ENCODE assay signal across 2 cellular contexts in the genomic region with DNA sequence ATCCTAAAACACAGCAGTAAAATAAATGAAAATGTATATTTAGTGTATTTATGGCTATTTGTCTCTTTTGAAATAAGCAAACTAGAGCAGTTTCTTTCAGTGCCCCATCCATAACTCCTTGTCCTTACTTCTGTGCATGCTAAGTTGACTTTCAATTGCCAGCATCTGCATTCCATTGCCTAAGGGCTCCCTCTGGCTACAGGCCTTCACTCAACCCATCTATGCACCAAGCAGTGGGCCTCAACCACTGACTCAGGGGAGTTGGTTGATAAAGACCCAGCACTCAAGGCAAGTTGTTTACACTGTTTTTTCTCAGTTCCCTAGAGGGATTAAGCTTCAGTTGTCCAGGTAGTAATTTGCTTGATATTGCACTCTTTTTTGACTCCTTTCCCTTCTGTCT.
TF ChIP-seq lines count a peak whose summit lies in the region.

No MANE protein-coding gene starts in this region.

TF ChIP-seq in liver, 16 proteins besides CTCF, POLR2A, EP300 and RAD21 (continued from another document):
- TF ChIP-seq, protein P1, sequence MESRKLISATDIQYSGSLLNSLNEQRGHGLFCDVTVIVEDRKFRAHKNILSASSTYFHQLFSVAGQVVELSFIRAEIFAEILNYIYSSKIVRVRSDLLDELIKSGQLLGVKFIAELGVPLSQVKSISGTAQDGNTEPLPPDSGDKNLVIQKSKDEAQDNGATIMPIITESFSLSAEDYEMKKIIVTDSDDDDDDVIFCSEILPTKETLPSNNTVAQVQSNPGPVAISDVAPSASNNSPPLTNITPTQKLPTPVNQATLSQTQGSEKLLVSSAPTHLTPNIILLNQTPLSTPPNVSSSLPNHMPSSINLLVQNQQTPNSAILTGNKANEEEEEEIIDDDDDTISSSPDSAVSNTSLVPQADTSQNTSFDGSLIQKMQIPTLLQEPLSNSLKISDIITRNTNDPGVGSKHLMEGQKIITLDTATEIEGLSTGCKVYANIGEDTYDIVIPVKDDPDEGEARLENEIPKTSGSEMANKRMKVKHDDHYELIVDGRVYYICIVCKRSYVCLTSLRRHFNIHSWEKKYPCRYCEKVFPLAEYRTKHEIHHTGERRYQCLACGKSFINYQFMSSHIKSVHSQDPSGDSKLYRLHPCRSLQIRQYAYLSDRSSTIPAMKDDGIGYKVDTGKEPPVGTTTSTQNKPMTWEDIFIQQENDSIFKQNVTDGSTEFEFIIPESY (IDR thresholded peaks at IDR 0.05): no peak
- TF ChIP-seq, protein P2, sequence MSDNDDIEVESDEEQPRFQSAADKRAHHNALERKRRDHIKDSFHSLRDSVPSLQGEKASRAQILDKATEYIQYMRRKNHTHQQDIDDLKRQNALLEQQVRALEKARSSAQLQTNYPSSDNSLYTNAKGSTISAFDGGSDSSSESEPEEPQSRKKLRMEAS (IDR thresholded peaks at IDR 0.05): no peak
- TF ChIP-seq YY1 (IDR thresholded peaks at IDR 0.05) (no peak), EGR1 (IDR thresholded peaks at IDR 0.05; ENCODE audit: low read depth in 2 of 2) (no peak)

TF ChIP-seq in HepG2, 621 proteins besides CTCF, POLR2A, EP300 and RAD21 (continued from another document):
- TF ChIP-seq, protein P3, sequence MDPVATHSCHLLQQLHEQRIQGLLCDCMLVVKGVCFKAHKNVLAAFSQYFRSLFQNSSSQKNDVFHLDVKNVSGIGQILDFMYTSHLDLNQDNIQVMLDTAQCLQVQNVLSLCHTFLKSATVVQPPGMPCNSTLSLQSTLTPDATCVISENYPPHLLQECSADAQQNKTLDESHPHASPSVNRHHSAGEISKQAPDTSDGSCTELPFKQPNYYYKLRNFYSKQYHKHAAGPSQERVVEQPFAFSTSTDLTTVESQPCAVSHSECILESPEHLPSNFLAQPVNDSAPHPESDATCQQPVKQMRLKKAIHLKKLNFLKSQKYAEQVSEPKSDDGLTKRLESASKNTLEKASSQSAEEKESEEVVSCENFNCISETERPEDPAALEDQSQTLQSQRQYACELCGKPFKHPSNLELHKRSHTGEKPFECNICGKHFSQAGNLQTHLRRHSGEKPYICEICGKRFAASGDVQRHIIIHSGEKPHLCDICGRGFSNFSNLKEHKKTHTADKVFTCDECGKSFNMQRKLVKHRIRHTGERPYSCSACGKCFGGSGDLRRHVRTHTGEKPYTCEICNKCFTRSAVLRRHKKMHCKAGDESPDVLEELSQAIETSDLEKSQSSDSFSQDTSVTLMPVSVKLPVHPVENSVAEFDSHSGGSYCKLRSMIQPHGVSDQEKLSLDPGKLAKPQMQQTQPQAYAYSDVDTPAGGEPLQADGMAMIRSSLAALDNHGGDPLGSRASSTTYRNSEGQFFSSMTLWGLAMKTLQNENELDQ (CRISPR knock-in tag; IDR thresholded peaks at IDR 0.05; ENCODE audit: borderline replicate concordance): no peak
- TF ChIP-seq, protein P4, sequence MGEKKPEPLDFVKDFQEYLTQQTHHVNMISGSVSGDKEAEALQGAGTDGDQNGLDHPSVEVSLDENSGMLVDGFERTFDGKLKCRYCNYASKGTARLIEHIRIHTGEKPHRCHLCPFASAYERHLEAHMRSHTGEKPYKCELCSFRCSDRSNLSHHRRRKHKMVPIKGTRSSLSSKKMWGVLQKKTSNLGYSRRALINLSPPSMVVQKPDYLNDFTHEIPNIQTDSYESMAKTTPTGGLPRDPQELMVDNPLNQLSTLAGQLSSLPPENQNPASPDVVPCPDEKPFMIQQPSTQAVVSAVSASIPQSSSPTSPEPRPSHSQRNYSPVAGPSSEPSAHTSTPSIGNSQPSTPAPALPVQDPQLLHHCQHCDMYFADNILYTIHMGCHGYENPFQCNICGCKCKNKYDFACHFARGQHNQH (CRISPR knock-in tag; IDR thresholded peaks at IDR 0.05): no peak
- TF ChIP-seq, protein P5, sequence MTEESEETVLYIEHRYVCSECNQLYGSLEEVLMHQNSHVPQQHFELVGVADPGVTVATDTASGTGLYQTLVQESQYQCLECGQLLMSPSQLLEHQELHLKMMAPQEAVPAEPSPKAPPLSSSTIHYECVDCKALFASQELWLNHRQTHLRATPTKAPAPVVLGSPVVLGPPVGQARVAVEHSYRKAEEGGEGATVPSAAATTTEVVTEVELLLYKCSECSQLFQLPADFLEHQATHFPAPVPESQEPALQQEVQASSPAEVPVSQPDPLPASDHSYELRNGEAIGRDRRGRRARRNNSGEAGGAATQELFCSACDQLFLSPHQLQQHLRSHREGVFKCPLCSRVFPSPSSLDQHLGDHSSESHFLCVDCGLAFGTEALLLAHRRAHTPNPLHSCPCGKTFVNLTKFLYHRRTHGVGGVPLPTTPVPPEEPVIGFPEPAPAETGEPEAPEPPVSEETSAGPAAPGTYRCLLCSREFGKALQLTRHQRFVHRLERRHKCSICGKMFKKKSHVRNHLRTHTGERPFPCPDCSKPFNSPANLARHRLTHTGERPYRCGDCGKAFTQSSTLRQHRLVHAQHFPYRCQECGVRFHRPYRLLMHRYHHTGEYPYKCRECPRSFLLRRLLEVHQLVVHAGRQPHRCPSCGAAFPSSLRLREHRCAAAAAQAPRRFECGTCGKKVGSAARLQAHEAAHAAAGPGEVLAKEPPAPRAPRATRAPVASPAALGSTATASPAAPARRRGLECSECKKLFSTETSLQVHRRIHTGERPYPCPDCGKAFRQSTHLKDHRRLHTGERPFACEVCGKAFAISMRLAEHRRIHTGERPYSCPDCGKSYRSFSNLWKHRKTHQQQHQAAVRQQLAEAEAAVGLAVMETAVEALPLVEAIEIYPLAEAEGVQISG (CRISPR knock-in tag; IDR thresholded peaks at IDR 0.05): no peak
- TF ChIP-seq ZNF30 (CRISPR knock-in tag; IDR thresholded peaks at IDR 0.05) (no peak), ZNF816 (CRISPR knock-in tag; IDR thresholded peaks at IDR 0.05; ENCODE audit: borderline replicate concordance) (no peak), ZNF780A (CRISPR knock-in tag; IDR thresholded peaks at IDR 0.05) (no peak), ZNF205 (CRISPR knock-in tag; IDR thresholded peaks at IDR 0.05) (no peak), BORCS8-MEF2B (CRISPR knock-in tag; IDR thresholded peaks at IDR 0.05) (no peak), XBP1 (CRISPR knock-in tag; IDR thresholded peaks at IDR 0.05) (no peak), MED8 (CRISPR knock-in tag; IDR thresholded peaks at IDR 0.05; ENCODE audit: insufficient replicate concordance) (no peak), SNAI1 (CRISPR knock-in tag; IDR thresholded peaks at IDR 0.05; ENCODE audit: borderline replicate concordance) (no peak), RBAK (CRISPR knock-in tag; IDR thresholded peaks at IDR 0.05) (no peak), ZNF468 (CRISPR knock-in tag; IDR thresholded peaks at IDR 0.05) (no peak)
- TF ChIP-seq, protein P6, sequence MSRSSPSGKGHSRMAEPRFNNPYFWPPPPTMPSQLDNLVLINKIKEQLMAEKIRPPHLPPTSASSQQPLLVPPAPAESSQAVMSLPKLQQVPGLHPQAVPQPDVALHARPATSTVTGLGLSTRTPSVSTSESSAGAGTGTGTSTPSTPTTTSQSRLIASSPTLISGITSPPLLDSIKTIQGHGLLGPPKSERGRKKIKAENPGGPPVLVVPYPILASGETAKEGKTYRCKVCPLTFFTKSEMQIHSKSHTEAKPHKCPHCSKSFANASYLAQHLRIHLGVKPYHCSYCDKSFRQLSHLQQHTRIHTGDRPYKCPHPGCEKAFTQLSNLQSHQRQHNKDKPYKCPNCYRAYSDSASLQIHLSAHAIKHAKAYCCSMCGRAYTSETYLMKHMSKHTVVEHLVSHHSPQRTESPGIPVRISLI (CRISPR knock-in tag; IDR thresholded peaks at IDR 0.05; ENCODE audit: borderline replicate concordance): no peak
- TF ChIP-seq, protein P7, sequence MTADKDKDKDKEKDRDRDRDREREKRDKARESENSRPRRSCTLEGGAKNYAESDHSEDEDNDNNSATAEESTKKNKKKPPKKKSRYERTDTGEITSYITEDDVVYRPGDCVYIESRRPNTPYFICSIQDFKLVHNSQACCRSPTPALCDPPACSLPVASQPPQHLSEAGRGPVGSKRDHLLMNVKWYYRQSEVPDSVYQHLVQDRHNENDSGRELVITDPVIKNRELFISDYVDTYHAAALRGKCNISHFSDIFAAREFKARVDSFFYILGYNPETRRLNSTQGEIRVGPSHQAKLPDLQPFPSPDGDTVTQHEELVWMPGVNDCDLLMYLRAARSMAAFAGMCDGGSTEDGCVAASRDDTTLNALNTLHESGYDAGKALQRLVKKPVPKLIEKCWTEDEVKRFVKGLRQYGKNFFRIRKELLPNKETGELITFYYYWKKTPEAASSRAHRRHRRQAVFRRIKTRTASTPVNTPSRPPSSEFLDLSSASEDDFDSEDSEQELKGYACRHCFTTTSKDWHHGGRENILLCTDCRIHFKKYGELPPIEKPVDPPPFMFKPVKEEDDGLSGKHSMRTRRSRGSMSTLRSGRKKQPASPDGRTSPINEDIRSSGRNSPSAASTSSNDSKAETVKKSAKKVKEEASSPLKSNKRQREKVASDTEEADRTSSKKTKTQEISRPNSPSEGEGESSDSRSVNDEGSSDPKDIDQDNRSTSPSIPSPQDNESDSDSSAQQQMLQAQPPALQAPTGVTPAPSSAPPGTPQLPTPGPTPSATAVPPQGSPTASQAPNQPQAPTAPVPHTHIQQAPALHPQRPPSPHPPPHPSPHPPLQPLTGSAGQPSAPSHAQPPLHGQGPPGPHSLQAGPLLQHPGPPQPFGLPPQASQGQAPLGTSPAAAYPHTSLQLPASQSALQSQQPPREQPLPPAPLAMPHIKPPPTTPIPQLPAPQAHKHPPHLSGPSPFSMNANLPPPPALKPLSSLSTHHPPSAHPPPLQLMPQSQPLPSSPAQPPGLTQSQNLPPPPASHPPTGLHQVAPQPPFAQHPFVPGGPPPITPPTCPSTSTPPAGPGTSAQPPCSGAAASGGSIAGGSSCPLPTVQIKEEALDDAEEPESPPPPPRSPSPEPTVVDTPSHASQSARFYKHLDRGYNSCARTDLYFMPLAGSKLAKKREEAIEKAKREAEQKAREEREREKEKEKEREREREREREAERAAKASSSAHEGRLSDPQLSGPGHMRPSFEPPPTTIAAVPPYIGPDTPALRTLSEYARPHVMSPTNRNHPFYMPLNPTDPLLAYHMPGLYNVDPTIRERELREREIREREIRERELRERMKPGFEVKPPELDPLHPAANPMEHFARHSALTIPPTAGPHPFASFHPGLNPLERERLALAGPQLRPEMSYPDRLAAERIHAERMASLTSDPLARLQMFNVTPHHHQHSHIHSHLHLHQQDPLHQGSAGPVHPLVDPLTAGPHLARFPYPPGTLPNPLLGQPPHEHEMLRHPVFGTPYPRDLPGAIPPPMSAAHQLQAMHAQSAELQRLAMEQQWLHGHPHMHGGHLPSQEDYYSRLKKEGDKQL (CRISPR knock-in tag; IDR thresholded peaks at IDR 0.05; ENCODE audit: low read depth): no peak
- TF ChIP-seq, protein P8, sequence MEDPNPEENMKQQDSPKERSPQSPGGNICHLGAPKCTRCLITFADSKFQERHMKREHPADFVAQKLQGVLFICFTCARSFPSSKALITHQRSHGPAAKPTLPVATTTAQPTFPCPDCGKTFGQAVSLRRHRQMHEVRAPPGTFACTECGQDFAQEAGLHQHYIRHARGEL (CRISPR knock-in tag; IDR thresholded peaks at IDR 0.05): no peak
- TF ChIP-seq, protein P9, sequence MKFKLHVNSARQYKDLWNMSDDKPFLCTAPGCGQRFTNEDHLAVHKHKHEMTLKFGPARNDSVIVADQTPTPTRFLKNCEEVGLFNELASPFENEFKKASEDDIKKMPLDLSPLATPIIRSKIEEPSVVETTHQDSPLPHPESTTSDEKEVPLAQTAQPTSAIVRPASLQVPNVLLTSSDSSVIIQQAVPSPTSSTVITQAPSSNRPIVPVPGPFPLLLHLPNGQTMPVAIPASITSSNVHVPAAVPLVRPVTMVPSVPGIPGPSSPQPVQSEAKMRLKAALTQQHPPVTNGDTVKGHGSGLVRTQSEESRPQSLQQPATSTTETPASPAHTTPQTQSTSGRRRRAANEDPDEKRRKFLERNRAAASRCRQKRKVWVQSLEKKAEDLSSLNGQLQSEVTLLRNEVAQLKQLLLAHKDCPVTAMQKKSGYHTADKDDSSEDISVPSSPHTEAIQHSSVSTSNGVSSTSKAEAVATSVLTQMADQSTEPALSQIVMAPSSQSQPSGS (CRISPR knock-in tag; IDR thresholded peaks at IDR 0.05): no peak
- TF ChIP-seq, protein P10, sequence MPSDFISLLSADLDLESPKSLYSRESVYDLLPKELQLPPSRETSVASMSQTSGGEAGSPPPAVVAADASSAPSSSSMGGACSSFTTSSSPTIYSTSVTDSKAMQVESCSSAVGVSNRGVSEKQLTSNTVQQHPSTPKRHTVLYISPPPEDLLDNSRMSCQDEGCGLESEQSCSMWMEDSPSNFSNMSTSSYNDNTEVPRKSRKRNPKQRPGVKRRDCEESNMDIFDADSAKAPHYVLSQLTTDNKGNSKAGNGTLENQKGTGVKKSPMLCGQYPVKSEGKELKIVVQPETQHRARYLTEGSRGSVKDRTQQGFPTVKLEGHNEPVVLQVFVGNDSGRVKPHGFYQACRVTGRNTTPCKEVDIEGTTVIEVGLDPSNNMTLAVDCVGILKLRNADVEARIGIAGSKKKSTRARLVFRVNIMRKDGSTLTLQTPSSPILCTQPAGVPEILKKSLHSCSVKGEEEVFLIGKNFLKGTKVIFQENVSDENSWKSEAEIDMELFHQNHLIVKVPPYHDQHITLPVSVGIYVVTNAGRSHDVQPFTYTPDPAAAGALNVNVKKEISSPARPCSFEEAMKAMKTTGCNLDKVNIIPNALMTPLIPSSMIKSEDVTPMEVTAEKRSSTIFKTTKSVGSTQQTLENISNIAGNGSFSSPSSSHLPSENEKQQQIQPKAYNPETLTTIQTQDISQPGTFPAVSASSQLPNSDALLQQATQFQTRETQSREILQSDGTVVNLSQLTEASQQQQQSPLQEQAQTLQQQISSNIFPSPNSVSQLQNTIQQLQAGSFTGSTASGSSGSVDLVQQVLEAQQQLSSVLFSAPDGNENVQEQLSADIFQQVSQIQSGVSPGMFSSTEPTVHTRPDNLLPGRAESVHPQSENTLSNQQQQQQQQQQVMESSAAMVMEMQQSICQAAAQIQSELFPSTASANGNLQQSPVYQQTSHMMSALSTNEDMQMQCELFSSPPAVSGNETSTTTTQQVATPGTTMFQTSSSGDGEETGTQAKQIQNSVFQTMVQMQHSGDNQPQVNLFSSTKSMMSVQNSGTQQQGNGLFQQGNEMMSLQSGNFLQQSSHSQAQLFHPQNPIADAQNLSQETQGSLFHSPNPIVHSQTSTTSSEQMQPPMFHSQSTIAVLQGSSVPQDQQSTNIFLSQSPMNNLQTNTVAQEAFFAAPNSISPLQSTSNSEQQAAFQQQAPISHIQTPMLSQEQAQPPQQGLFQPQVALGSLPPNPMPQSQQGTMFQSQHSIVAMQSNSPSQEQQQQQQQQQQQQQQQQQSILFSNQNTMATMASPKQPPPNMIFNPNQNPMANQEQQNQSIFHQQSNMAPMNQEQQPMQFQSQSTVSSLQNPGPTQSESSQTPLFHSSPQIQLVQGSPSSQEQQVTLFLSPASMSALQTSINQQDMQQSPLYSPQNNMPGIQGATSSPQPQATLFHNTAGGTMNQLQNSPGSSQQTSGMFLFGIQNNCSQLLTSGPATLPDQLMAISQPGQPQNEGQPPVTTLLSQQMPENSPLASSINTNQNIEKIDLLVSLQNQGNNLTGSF (CRISPR knock-in tag; IDR thresholded peaks at IDR 0.05): no peak
- TF ChIP-seq, protein P11, sequence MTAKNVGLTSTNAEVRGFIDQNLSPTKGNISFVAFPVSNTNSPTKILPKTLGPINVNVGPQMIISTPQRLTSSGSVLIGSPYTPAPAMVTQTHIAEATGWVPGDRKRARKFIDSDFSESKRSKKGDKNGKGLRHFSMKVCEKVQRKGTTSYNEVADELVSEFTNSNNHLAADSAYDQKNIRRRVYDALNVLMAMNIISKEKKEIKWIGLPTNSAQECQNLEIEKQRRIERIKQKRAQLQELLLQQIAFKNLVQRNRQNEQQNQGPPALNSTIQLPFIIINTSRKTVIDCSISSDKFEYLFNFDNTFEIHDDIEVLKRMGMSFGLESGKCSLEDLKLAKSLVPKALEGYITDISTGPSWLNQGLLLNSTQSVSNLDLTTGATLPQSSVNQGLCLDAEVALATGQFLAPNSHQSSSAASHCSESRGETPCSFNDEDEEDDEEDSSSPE (CRISPR knock-in tag; IDR thresholded peaks at IDR 0.05): no peak
